7 cellular contexts compared by ENCODE assay signal in genomic region chr1:2094269-2095158, GRCh38. TPM values are rescaled to one million over a fixed set of nuclear protein-coding genes. Genes with fewer than 3 reads are reported as not detected.
DNase-seq lines count a peak whose midpoint lies in the region; ATAC-seq, FAIRE-seq and TF ChIP-seq lines count a peak whose summit lies in the region.
"Not testable (repeated sequence)": the region's sequence is repeated elsewhere in the genome, so short reads cannot be mapped to it uniquely, and the experiment has no call there.
"Had no signal": no experiment of that assay in that cellular context is flagged by ENCODE, and none has a peak within 500 bp of the region (broad histone marks: within the 10 kb centered on the region; RNA-seq: fewer than 3 reads in every experiment).

No MANE protein-coding gene starts in this region.

- peak overlapping the region in 2 of 11 experiments; percentile 35 to 40; a peak in 1 of 22 replicates for H3K27ac ChIP-seq in BLaER1 treated with 17β-estradiol and CSF1 and Interleukin-3, amounts not matched to agents 10 nM and 100 nM
- not testable (repeated sequence) for H3K27ac ChIP-seq in astrocyte (ENCODE audit: low read depth, low read length); left ventricle myocardium inferior (replicated peaks)

- H3K4me3 ChIP-seq in BLaER1 treated with 17β-estradiol and CSF1 and Interleukin-3, amounts not matched to agents 10 nM and 100 nM; astrocyte (ENCODE audit: insufficient read depth, low read depth, low read length); left ventricle myocardium inferior: not testable (repeated sequence)

- H3K27ac Mint-ChIP-seq in astrocyte (ENCODE audit: unreplicated experiment) (peak overlapping the region; percentile 26), memory B cell (peak overlapping the region; percentile 45)
- not testable (repeated sequence) for H3K27ac Mint-ChIP-seq in glutamatergic neuron (ENCODE audit: unreplicated experiment)
- peak overlapping the region; percentile 13 for H3K27ac Mint-ChIP-seq in stimulated activated memory B cell treated with anti-CD40 and anti-IgM and Interleukin-4, amounts not matched to agents 10 μg/mL and 1 μg/mL and 100 μg/mL, for 72 hours

- not testable (repeated sequence) for H3K27me3 ChIP-seq in BLaER1 treated with 17β-estradiol and CSF1 and Interleukin-3, amounts not matched to agents 10 nM and 100 nM; astrocyte (ENCODE audit: insufficient read depth, low read length); left ventricle myocardium inferior (ENCODE audit: low read depth)

- not testable (repeated sequence) for H3K4me1 Mint-ChIP-seq in astrocyte (ENCODE audit: low read depth, unreplicated experiment)
- H3K4me1 Mint-ChIP-seq in glutamatergic neuron (ENCODE audit: low read depth, unreplicated experiment) (peaks cover 17% of the 10 kb centered on the region), memory B cell (peaks cover 14% of the 10 kb centered on the region)
- H3K4me1 Mint-ChIP-seq in stimulated activated memory B cell treated with anti-CD40 and anti-IgM and Interleukin-4, amounts not matched to agents 10 μg/mL and 1 μg/mL and 100 μg/mL, for 72 hours = peaks cover 17% of the 10 kb centered on the region

- H3K4me3 Mint-ChIP-seq in astrocyte (ENCODE audit: unreplicated experiment); glutamatergic neuron (ENCODE audit: unreplicated experiment); stimulated activated memory B cell treated with anti-CD40 and anti-IgM and Interleukin-4, amounts not matched to agents 10 μg/mL and 1 μg/mL and 100 μg/mL, for 72 hours: not testable (repeated sequence)
- H3K4me3 Mint-ChIP-seq in memory B cell = peak overlapping the region; percentile 37

- FAIRE-seq in astrocyte (lab: Jason Lieb, UNC) = not testable (repeated sequence)

- intact Hi-C loops in left ventricle myocardium inferior (cut with micrococcal nuclease) = not testable (repeated sequence)

- H3K4me1 ChIP-seq in BLaER1 treated with 17β-estradiol and CSF1 and Interleukin-3, amounts not matched to agents 10 nM and 100 nM = peaks cover 1 to 82% (median 63%) of the 10 kb centered on the region in 10 experiments; a peak in 19 of 20 replicates
- H3K4me1 ChIP-seq in astrocyte (ENCODE audit: insufficient read depth, low read length); left ventricle myocardium inferior: not testable (repeated sequence)

- not testable (repeated sequence) for ATAC-seq in memory B cell (ENCODE audit: low read depth)
- ATAC-seq in stimulated activated memory B cell treated with anti-CD40 and anti-IgM and Interleukin-4, amounts not matched to agents 10 μg/mL and 1 μg/mL and 100 μg/mL, for 72 hours = peak; percentile 42

- H3K79me2 ChIP-seq in astrocyte (ENCODE audit: insufficient read depth, low read length) = not testable (repeated sequence)

- peaks cover 0 to 65% (median 28%) of the 10 kb centered on the region in 11 experiments; a peak in 16 of 22 replicates for H4K20me1 ChIP-seq in BLaER1 treated with 17β-estradiol and CSF1 and Interleukin-3, amounts not matched to agents 10 nM and 100 nM
- H4K20me1 ChIP-seq in astrocyte (ENCODE audit: insufficient read depth, low read length) = not testable (repeated sequence)

- peaks cover 0 to 29% (median 17%) of the 10 kb centered on the region in 11 experiments; a peak in 17 of 22 replicates for H3K36me3 ChIP-seq in BLaER1 treated with 17β-estradiol and CSF1 and Interleukin-3, amounts not matched to agents 10 nM and 100 nM
- not testable (repeated sequence) for H3K36me3 ChIP-seq in astrocyte (ENCODE audit: insufficient read depth, low read length); left ventricle myocardium inferior

- peak overlapping the region in 3 of 11 experiments; percentile 34 to 44 (median 40); a peak in 5 of 22 replicates for H3K9ac ChIP-seq in BLaER1 treated with 17β-estradiol and CSF1 and Interleukin-3, amounts not matched to agents 10 nM and 100 nM
- H3K9ac ChIP-seq in astrocyte (ENCODE audit: low read length) = not testable (repeated sequence)

- H2AFZ ChIP-seq in astrocyte (ENCODE audit: low read depth, low read length) = not testable (repeated sequence)

- H3K36me3 Mint-ChIP-seq in astrocyte (ENCODE audit: low read depth, unreplicated experiment) (peaks cover 12% of the 10 kb centered on the region), memory B cell (peaks cover 11% of the 10 kb centered on the region)
- H3K36me3 Mint-ChIP-seq in glutamatergic neuron (ENCODE audit: unreplicated experiment) = not testable (repeated sequence)
- peaks cover 21% of the 10 kb centered on the region for H3K36me3 Mint-ChIP-seq in stimulated activated memory B cell treated with anti-CD40 and anti-IgM and Interleukin-4, amounts not matched to agents 10 μg/mL and 1 μg/mL and 100 μg/mL, for 72 hours

- not testable (repeated sequence) for H3K27me3 Mint-ChIP-seq in astrocyte (ENCODE audit: low read depth, unreplicated experiment); memory B cell; stimulated activated memory B cell treated with anti-CD40 and anti-IgM and Interleukin-4, amounts not matched to agents 10 μg/mL and 1 μg/mL and 100 μg/mL, for 72 hours
- H3K27me3 Mint-ChIP-seq in glutamatergic neuron (ENCODE audit: unreplicated experiment) = peaks cover 11% of the 10 kb centered on the region

- not testable (repeated sequence) for DNase-seq in astrocyte (ENCODE audit: low read depth); memory B cell (ENCODE audit: low spot score in 2 of 2)
- peak; percentile 11 for DNase-seq in glutamatergic neuron
- peak; percentile 36 for DNase-seq in left ventricle myocardium inferior

- not testable (repeated sequence) for TF ChIP-seq CTCF in astrocyte (IDR thresholded peaks at IDR 0.05; ENCODE audit: insufficient read depth, low read depth, low read length); glutamatergic neuron (IDR thresholded peaks at IDR 0.05; ENCODE audit: partially characterized antibody, unreplicated experiment); left ventricle myocardium inferior (IDR thresholded peaks at IDR 0.05; ENCODE audit: borderline replicate concordance)

- H3K9me3 Mint-ChIP-seq in astrocyte (ENCODE audit: unreplicated experiment); memory B cell; stimulated activated memory B cell treated with anti-CD40 and anti-IgM and Interleukin-4, amounts not matched to agents 10 μg/mL and 1 μg/mL and 100 μg/mL, for 72 hours: not testable (repeated sequence)
- H3K9me3 Mint-ChIP-seq in glutamatergic neuron (ENCODE audit: unreplicated experiment) = peaks cover 17% of the 10 kb centered on the region

- H3K4me2 ChIP-seq in BLaER1 treated with 17β-estradiol and CSF1 and Interleukin-3, amounts not matched to agents 10 nM and 100 nM = peak overlapping the region in 10 of 11 experiments; percentile 16 to 80 (median 68); a peak in 18 of 22 replicates
- not testable (repeated sequence) for H3K4me2 ChIP-seq in astrocyte (ENCODE audit: low read length)

- peaks cover 24 to 27% (median 26%) of the 10 kb centered on the region in 11 experiments for H3K9me3 ChIP-seq in BLaER1 treated with 17β-estradiol and CSF1 and Interleukin-3, amounts not matched to agents 10 nM and 100 nM (replicated peaks in 1 of 11)
- peaks cover 11% of the 10 kb centered on the region for H3K9me3 ChIP-seq in astrocyte (ENCODE audit: insufficient read depth, low read depth, low read length)
- H3K9me3 ChIP-seq in left ventricle myocardium inferior (replicated peaks) = not testable (repeated sequence)

RNA-seq across cellular contexts. Expression of gene PRKCZ, which starts 44.3 kb away (rescaled TPM):
- 28.6 and 32.6 TPM in 2 replicates for total RNA-seq in astrocyte
- 120 TPM for total RNA-seq in glutamatergic neuron (ENCODE audit: unreplicated experiment)
- 19.1 TPM for total RNA-seq in left ventricle myocardium inferior
- total RNA-seq: HT1080 had no signal
